Comparison of ENCODE assay signal across 9 cellular contexts in genomic region chr3:188286087-188286513, GRCh38.
A peak's percentile ranks its signal among the peaks of the same experiment; 100 is the strongest.
DNase-seq lines count a peak whose midpoint lies in the region; ATAC-seq, FAIRE-seq and TF ChIP-seq lines count a peak whose summit lies in the region.
"Had no signal": no experiment of that assay in that cellular context is flagged by ENCODE, and none has a peak within 500 bp of the region (broad histone marks: within the 10 kb centered on the region; RNA-seq: fewer than 3 reads in every experiment).

No MANE protein-coding gene starts in this region.

- no peaks in the 10 kb centered on the region for H3K9me3 Mint-ChIP-seq in dendritic cell treated with granulocyte-macrophage colony-stimulating factor and Interleukin-4, amounts not matched to agents 40 ng/mL and 50 ng/mL, for 4 days

- H3K4me2 ChIP-seq in A549 (peak overlapping the region; percentile 56), IMR-90 (ENCODE audit: low read depth, low read length) (no peak overlapping the region; the same call in 1 of the 2 replicates)

- peak overlapping the region; percentile 29; the same call in 1 of the 3 replicates for H2BK15ac ChIP-seq in IMR-90 (ENCODE audit: low read depth, low read length)

- peaks cover 62% of the 10 kb centered on the region for H3K4me1 Mint-ChIP-seq in dendritic cell treated with granulocyte-macrophage colony-stimulating factor and Interleukin-4, amounts not matched to agents 40 ng/mL and 50 ng/mL, for 4 days (ENCODE audit: low read depth)

- H4K5ac ChIP-seq in IMR-90 (ENCODE audit: low read depth, low read length): 0 out of 2 replicates have a peak overlapping the region, but pooled peaks have one; percentile 10

- peak overlapping the region; percentile 74 for H2BK120ac ChIP-seq in IMR-90 (ENCODE audit: low read depth, low read length)

- ATAC-seq in A549: peak; percentile 77 to 87; a peak in 5 of 6 replicates
- ATAC-seq in IMR-90 (ENCODE audit: low read depth): peak; percentile 90
- peak; percentile 62 for ATAC-seq in mucosa of descending colon
- no peak for ATAC-seq in HG03135 (IDR thresholded peaks at IDR 0.05; ENCODE audit: unreplicated experiment)
- ATAC-seq in HG02642 (IDR thresholded peaks at IDR 0.05; ENCODE audit: poor library complexity, unreplicated experiment): no peak

- peaks cover 72% of the 10 kb centered on the region for H3K4me1 ChIP-seq in A549
- peaks cover 31% of the 10 kb centered on the region for H3K4me1 ChIP-seq in IMR-90 (ENCODE audit: control insufficient read depth, insufficient read depth, low read length)
- no peaks in the 10 kb centered on the region for H3K4me1 ChIP-seq in mucosa of descending colon (ENCODE audit: low read depth)

- in situ Hi-C loops in IMR-90 (cut with MboI; ENCODE audit: low sequenced_read_pairs): no loop called here
- in situ Hi-C loops in G401 (cut with HindIII; ENCODE audit: low sequenced_read_pairs): no loop called here

- peak overlapping the region; percentile 53; the same call in 1 of the 2 replicates for H4K91ac ChIP-seq in IMR-90 (ENCODE audit: insufficient read depth, low read depth, low read length)

- H3K56ac ChIP-seq in IMR-90 (ENCODE audit: extremely low read depth, insufficient read depth, low read length): no peak overlapping the region

- peak overlapping the region; percentile 85 for H3K27ac Mint-ChIP-seq in dendritic cell treated with granulocyte-macrophage colony-stimulating factor and Interleukin-4, amounts not matched to agents 40 ng/mL and 50 ng/mL, for 4 days

- H3K18ac ChIP-seq in IMR-90 (ENCODE audit: low read depth, low read length): peak overlapping the region; percentile 17; the same call in 1 of the 2 replicates

- peak overlapping the region; percentile 79 for H2BK5ac ChIP-seq in IMR-90 (ENCODE audit: low read depth, low read length, poor library complexity, severe bottlenecking)

- H2AK5ac ChIP-seq in IMR-90 (ENCODE audit: low read depth, low read length): peak overlapping the region; percentile 83

- no peak overlapping the region for H3K4me3 Mint-ChIP-seq in dendritic cell treated with granulocyte-macrophage colony-stimulating factor and Interleukin-4, amounts not matched to agents 40 ng/mL and 50 ng/mL, for 4 days

- no peak overlapping the region for H3K9ac ChIP-seq in IMR-90 (ENCODE audit: low read depth, low read length)

- peaks cover 13% of the 10 kb centered on the region for H3K36me3 Mint-ChIP-seq in dendritic cell treated with granulocyte-macrophage colony-stimulating factor and Interleukin-4, amounts not matched to agents 40 ng/mL and 50 ng/mL, for 4 days (ENCODE audit: low read depth)

- no peak overlapping the region for H2AK9ac ChIP-seq in IMR-90 (replicated peaks; ENCODE audit: low read depth, low read length, poor library complexity)

- TF ChIP-seq CTCF in A549 (IDR thresholded peaks at IDR 0.05) (no peak), IMR-90 (conservative IDR thresholded peaks at IDR 0.05; ENCODE audit: low read depth, low read length) (no peak), mucosa of descending colon (IDR thresholded peaks at IDR 0.05) (no peak)

- WGBS in A549 (ENCODE audit: missing lambda C conversion rate): 36% methylated on average over 3 of the region's 3 CpGs
- 0% methylated on average over 2 of the region's 3 CpGs; no CpG with 5 or more reads in 1 of the 2 experiments for WGBS in IMR-90 (ENCODE audit: extremely low coverage in 2 of 2, insufficient read length in 1 of 2), 2 experiments

- H2BK20ac ChIP-seq in IMR-90 (ENCODE audit: low read depth, low read length): peak overlapping the region; percentile 84

- DNase-seq in A549 (ENCODE audit: low read depth in 1 of 2, low spot score in 1 of 2) (peak in 1 of 2 experiments; percentile 52), IMR-90 (peak; percentile 100), mucosa of descending colon (no peak), NCI-H1092 treated with DMSO at 0.1 percent for 48 hours (lab: John Stamatoyannopoulos, UW) (no peak), G401 (ENCODE audit: low spot score) (no peak)
- DNase-seq: stimulated activated naive CD4-positive, alpha-beta T cell treated with Interleukin-2 at 50 U/mL for 16 hours had no signal

- dilution Hi-C loops in IMR-90 (cut with HindIII; ENCODE audit: low sequenced_read_pairs, unreplicated experiment): no loop called here

- intact Hi-C loops in IMR-90 (cut with micrococcal nuclease) (no loop called here), mucosa of descending colon (cut with DNase I, micrococcal nuclease) (no loop called here)
- intact Hi-C loops in dendritic cell treated with granulocyte-macrophage colony-stimulating factor and Interleukin-4, amounts not matched to agents 40 ng/mL and 50 ng/mL, for 4 days (cut with micrococcal nuclease): no loop called here

- H3K4me3 ChIP-seq in A549: no peak overlapping the region
- no peak overlapping the region for H3K4me3 ChIP-seq in IMR-90 (ENCODE audit: insufficient read depth, low read depth, low read length)
- no peak overlapping the region for H3K4me3 ChIP-seq in mucosa of descending colon

- H3K36me3 ChIP-seq in IMR-90 (ENCODE audit: control insufficient read depth, insufficient read depth, low read length) (peaks cover 11% of the 10 kb centered on the region), mucosa of descending colon (ENCODE audit: low read depth) (no peaks in the 10 kb centered on the region)

- no peak for TF ChIP-seq EP300 in A549 (IDR thresholded peaks at IDR 0.05)

- H4K20me1 ChIP-seq in IMR-90 (ENCODE audit: insufficient read depth, low read length): peaks cover 51% of the 10 kb centered on the region

- H3K79me1 ChIP-seq in IMR-90 (ENCODE audit: low read depth in 1 of 2, low read length in 2 of 2): peaks cover 45 to 80% of the 10 kb centered on the region in 2 experiments

- H3K23ac ChIP-seq in IMR-90 (ENCODE audit: low read depth, low read length): 0 out of 2 replicates have a peak overlapping the region, but pooled peaks have one; percentile 80

- TF ChIP-seq RAD21 in A549 (conservative IDR thresholded peaks at IDR 0.05 in 1 of 2, IDR thresholded peaks at IDR 0.05 in 1 of 2): no peak
- TF ChIP-seq RAD21 in IMR-90 (IDR thresholded peaks at IDR 0.05; ENCODE audit: low read length): peak; percentile 26

- POLR2A ChIA-PET in A549 (lab: Yijun Ruan, JAX): interaction anchor here (0.9 kb wide), 1 partner anchor 9 kb away, joined by 3 read pairs; no protein-coding TSS in a partner anchor
- POLR2A ChIA-PET in IMR-90 (lab: Charles Lee; ENCODE audit: unreplicated experiment): no interaction called here

- peaks cover 48% of the 10 kb centered on the region for H3K9me1 ChIP-seq in IMR-90 (ENCODE audit: insufficient read depth, low read length)

- CTCF ChIA-PET in A549 (lab: Yijun Ruan, JAX) (interaction anchor here (1.4 kb wide), 1 partner anchor 21 kb away, joined by 3 read pairs; no protein-coding TSS in a partner anchor), IMR-90 (lab: Yijun Ruan, JAX) (no interaction called here)

- H3K27ac ChIP-seq in A549 (peak overlapping the region; percentile 58 to 67; a peak in 5 of 6 replicates), IMR-90 (ENCODE audit: insufficient read depth, low read length) (peak overlapping the region; percentile 47; the same call in 1 of the 2 replicates)

- no TSS peak for BruUV-seq in IMR-90 (replicated peaks; lab: Mats Ljungman, UMichigan)

- H2AFZ ChIP-seq in IMR-90 (replicated peaks; ENCODE audit: low read length, poor library complexity): no peak overlapping the region

- H3K4ac ChIP-seq in IMR-90 (ENCODE audit: low read depth, low read length): peak overlapping the region; percentile 86

- FAIRE-seq in A549 (lab: Jason Lieb, UNC): no peak

- no peaks in the 10 kb centered on the region for H3K27me3 Mint-ChIP-seq in dendritic cell treated with granulocyte-macrophage colony-stimulating factor and Interleukin-4, amounts not matched to agents 40 ng/mL and 50 ng/mL, for 4 days

- peak overlapping the region; percentile 10 to 48; a peak in 2 of 4 replicates for H4K8ac ChIP-seq in IMR-90 (ENCODE audit: low read depth in 2 of 2, low read length in 2 of 2)

- H3K27me3 ChIP-seq in IMR-90 (ENCODE audit: control insufficient read depth, insufficient read depth, low read length): no peaks in the 10 kb centered on the region

- H3K9me3 ChIP-seq in A549 (no peaks in the 10 kb centered on the region), IMR-90 (ENCODE audit: control insufficient read depth, insufficient read depth, low read length) (no peaks in the 10 kb centered on the region), mucosa of descending colon (no peaks in the 10 kb centered on the region)

- TF ChIP-seq POLR2A in A549 (IDR thresholded peaks at IDR 0.05; ENCODE audit: low read length) (no peak), IMR-90 (IDR thresholded peaks at IDR 0.05; ENCODE audit: low read depth, low read length) (no peak; the same call in 1 of the 2 replicates)

- H3K14ac ChIP-seq in IMR-90 (replicated peaks; ENCODE audit: low read depth, low read length): peak overlapping the region; percentile 86

TF ChIP-seq in A549, 52 proteins besides CTCF, POLR2A, EP300 and RAD21:
- TF ChIP-seq FOSL2 (IDR thresholded peaks at IDR 0.05) (0 out of 2 replicates have a peak, but pooled peaks have one; percentile 8), FOSL2 (CRISPR knock-in tag; IDR thresholded peaks at IDR 0.05) (peak; percentile 39; the same call in 1 of the 2 replicates), CBX8 (IDR thresholded peaks at IDR 0.05) (no peak), SMC3 (IDR thresholded peaks at IDR 0.05) (0 out of 3 replicates have a peak, but pooled peaks have one; percentile 6)

TF ChIP-seq in IMR-90, 13 proteins besides CTCF, POLR2A, EP300 and RAD21 (continues in another document):
- no peak for TF ChIP-seq ELK1 (IDR thresholded peaks at IDR 0.05; ENCODE audit: borderline replicate concordance, low read depth, low read length)
- peak; percentile 61 for TF ChIP-seq RCOR1 (IDR thresholded peaks at IDR 0.05; ENCODE audit: insufficient replicate concordance, low read length)
- TF ChIP-seq CEBPB (IDR thresholded peaks at IDR 0.05; ENCODE audit: low read depth, low read length): peak; percentile 79
- peak; percentile 76 for TF ChIP-seq BHLHE40 (IDR thresholded peaks at IDR 0.05; ENCODE audit: low read depth, low read length)
- TF ChIP-seq USF2 (IDR thresholded peaks at IDR 0.05; ENCODE audit: low read depth, low read length): no peak

Comparison
In these comparisons a context has a peak if more than half of its experiments do, and no peak if none do; other contexts are left out.
1. ATAC-seq: peak in A549 (2 of 2), IMR-90 (single experiment) and mucosa of descending colon (single experiment); none in HG03135 (single experiment) and HG02642 (single experiment).